ENCODE assay signal across 1 cellular context in genomic region chr17:1555618-1556471, GRCh38.
TF ChIP-seq lines count a peak whose summit lies in the region.

No MANE protein-coding gene starts in this region.

TF ChIP-seq in GM12878, 131 proteins besides CTCF, POLR2A, EP300 and RAD21:
- TF ChIP-seq SIX5 (IDR thresholded peaks at IDR 0.05; ENCODE audit: low read depth, low read length, severe bottlenecking) (no peak), USF1 (IDR thresholded peaks at IDR 0.05; ENCODE audit: borderline replicate concordance, extremely low read length, insufficient read depth, low read depth, low read length) (peak; percentile 28), CBX5 (IDR thresholded peaks at IDR 0.05; ENCODE audit: low read depth) (no peak), SMARCA5 (IDR thresholded peaks at IDR 0.05) (no peak), ZNF687 (IDR thresholded peaks at IDR 0.05) (peak; percentile 70), ELK1 (IDR thresholded peaks at IDR 0.05; ENCODE audit: low read depth, low read length) (no peak), EED (IDR thresholded peaks at IDR 0.05; ENCODE audit: low read depth) (peak; percentile 67), ZSCAN29 (IDR thresholded peaks at IDR 0.05) (no peak), TBL1XR1 (IDR thresholded peaks at IDR 0.05; ENCODE audit: low read depth, low read length) (no peak), IRF4 (IDR thresholded peaks at IDR 0.05; ENCODE audit: low read depth, low read length) (0 out of 2 replicates have a peak, but pooled peaks have one; percentile 36), PRDM15 (CRISPR knock-in tag; IDR thresholded peaks at IDR 0.05) (no peak), MTA3 (IDR thresholded peaks at IDR 0.05; ENCODE audit: borderline replicate concordance, low read length) (no peak), BMI1 (IDR thresholded peaks at IDR 0.05; ENCODE audit: borderline replicate concordance) (no peak), FOS (IDR thresholded peaks at IDR 0.05; ENCODE audit: borderline replicate concordance, extremely low read depth, insufficient read length) (no peak), EZH2 (IDR thresholded peaks at IDR 0.05; ENCODE audit: borderline replicate concordance, control insufficient read depth, low read depth, low read length) (no peak), TCF7 (IDR thresholded peaks at IDR 0.05; ENCODE audit: borderline replicate concordance) (no peak), IKZF1 (conservative IDR thresholded peaks at IDR 0.05) (peak; percentile 22; the same call in 1 of the 2 replicates), IKZF2 (IDR thresholded peaks at IDR 0.05) (peak; percentile 36 to 47; a peak in 3 of 4 replicates), MEF2B (IDR thresholded peaks at IDR 0.05; ENCODE audit: partially characterized antibody, poor library complexity, severe bottlenecking) (no peak), TAF1 (IDR thresholded peaks at IDR 0.05; ENCODE audit: borderline replicate concordance, low read depth, low read length) (peak; percentile 54; the same call in 1 of the 2 replicates), SPI1 (IDR thresholded peaks at IDR 0.05; ENCODE audit: borderline replicate concordance, insufficient read depth, low read depth, low read length) (peak; percentile 83), MEF2A (IDR thresholded peaks at IDR 0.05; ENCODE audit: insufficient read depth, low read depth, low read length) (no peak), MAX (IDR thresholded peaks at IDR 0.05; ENCODE audit: low read depth, low read length) (0 out of 2 replicates have a peak, but pooled peaks have one; percentile 30), NR2C1 (IDR thresholded peaks at IDR 0.05) (no peak), BHLHE40 (IDR thresholded peaks at IDR 0.05; ENCODE audit: borderline replicate concordance in 1 of 2, low read depth in 2 of 2, low read length in 1 of 2) (no peak), SP1 (IDR thresholded peaks at IDR 0.05; ENCODE audit: low read depth, low read length) (no peak), ATF3 (IDR thresholded peaks at IDR 0.05; ENCODE audit: borderline replicate concordance, extremely low read depth, low read depth, low read length) (no peak), SIN3A (IDR thresholded peaks at IDR 0.05; ENCODE audit: low read depth, low read length) (no peak), PAX5 (IDR thresholded peaks at IDR 0.05; ENCODE audit: borderline replicate concordance, low read depth, low read length) (peak; percentile 88), RAD51 (IDR thresholded peaks at IDR 0.05) (peak; percentile 59), ETV6 (conservative IDR thresholded peaks at IDR 0.05 in 1 of 2, IDR thresholded peaks at IDR 0.05 in 1 of 2; ENCODE audit: borderline replicate concordance in 1 of 2, low read depth in 1 of 2) (peak in 1 of 2 experiments; percentile 72; a peak in 2 of 4 replicates), ZNF24 (IDR thresholded peaks at IDR 0.05) (no peak), NRF1 (conservative IDR thresholded peaks at IDR 0.05; ENCODE audit: low read depth, low read length) (no peak), NFIC (IDR thresholded peaks at IDR 0.05; ENCODE audit: low read depth, low read length) (0 out of 2 replicates have a peak, but pooled peaks have one; percentile 20), CHD4 (IDR thresholded peaks at IDR 0.05) (no peak), ESRRA (IDR thresholded peaks at IDR 0.05; ENCODE audit: low read length) (no peak), SMAD1 (IDR thresholded peaks at IDR 0.05; ENCODE audit: low read depth, partially characterized antibody) (no peak), ZBED1 (IDR thresholded peaks at IDR 0.05; ENCODE audit: borderline replicate concordance) (no peak), RELB (IDR thresholded peaks at IDR 0.05; ENCODE audit: low read depth) (0 out of 2 replicates have a peak, but pooled peaks have one; percentile 36), TARDBP (IDR thresholded peaks at IDR 0.05; ENCODE audit: borderline replicate concordance) (no peak), HSF1 (IDR thresholded peaks at IDR 0.05; ENCODE audit: low read depth, low read length) (no peak), JUNB (IDR thresholded peaks at IDR 0.05) (no peak), RUNX3 (IDR thresholded peaks at IDR 0.05; ENCODE audit: low read length) (peak; percentile 53), FOXK2 (IDR thresholded peaks at IDR 0.05) (no peak), RCOR1 (conservative IDR thresholded peaks at IDR 0.05; ENCODE audit: low read depth, low read length) (0 out of 2 replicates have a peak, but pooled peaks have one; percentile 17), YY1 (IDR thresholded peaks at IDR 0.05; ENCODE audit: low read depth, low read length) (no peak)
